ENCODE assay signal across 8 cellular contexts in the genomic region with DNA sequence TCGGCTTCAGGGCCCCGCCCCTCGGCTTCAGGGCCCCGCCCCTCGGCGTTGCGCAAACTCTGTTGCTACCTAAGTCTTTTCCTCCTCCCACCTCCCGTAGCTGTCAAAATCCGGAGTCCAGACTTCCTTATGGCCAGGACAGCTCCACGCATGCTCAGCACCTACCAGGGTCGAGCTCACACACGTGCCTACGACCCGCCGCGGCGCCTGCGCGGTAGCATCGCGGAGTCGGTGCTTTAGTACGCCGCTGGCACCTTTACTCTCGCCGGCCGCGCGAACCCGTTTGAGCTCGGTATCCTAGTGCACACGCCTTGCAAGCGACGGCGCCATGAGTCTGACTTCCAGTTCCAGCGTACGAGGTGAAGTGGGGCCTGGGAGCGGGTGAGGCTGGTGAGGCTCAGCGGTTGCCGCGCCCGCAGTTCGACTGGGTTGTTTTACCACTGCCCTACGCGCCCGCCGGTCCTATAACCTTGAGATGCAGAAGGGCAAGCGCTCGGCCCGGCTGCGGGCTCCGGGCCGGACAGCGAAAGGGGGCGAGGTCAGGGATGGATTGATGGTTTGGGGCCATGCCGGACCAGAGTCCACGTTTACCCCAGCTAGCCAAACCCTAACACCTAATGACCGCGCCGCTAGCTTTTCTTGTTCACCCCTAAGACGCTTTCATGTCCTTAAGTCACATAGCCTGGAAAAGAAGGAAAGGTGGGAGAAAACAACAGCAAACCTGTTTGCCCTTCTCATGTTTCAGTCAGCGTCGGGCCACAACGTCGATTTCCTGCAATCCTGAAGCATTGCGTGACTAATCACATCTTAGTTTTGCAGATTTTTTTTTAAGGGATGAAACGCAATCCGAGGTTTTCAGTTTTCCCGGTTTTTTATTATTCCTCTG. TPM values are rescaled to one million over a fixed set of nuclear protein-coding genes. Genes with fewer than 3 reads are reported as not detected.
A peak's percentile ranks its signal among the peaks of the same experiment; 100 is the strongest.
DNase-seq lines count a peak whose midpoint lies in the region; ATAC-seq and TF ChIP-seq lines count a peak whose summit lies in the region.

TSS of gene CISD1 (plus strand) at position 217 of the 886 bp plus-strand sequence. CDS start at position 329, 112 bp downstream.

- TF ChIP-seq POLR2A in GM15510 (IDR thresholded peaks at IDR 0.05; ENCODE audit: borderline replicate concordance, extremely low read depth, insufficient read length) = peak; percentile 89
- TF ChIP-seq POLR2A in prostate gland (IDR thresholded peaks at IDR 0.05) = peak; percentile 76

- H3K27me3 Mint-ChIP-seq in T-helper 17 cell = no peaks in the 10 kb centered on the region

- H3K27me3 ChIP-seq in left ventricle myocardium inferior (ENCODE audit: low read depth) (no peaks in the 10 kb centered on the region), prostate gland (replicated peaks; ENCODE audit: insufficient read depth) (no peaks in the 10 kb centered on the region)

- peak within 1 kb of the TSS; percentile 95 for H3K27ac Mint-ChIP-seq in T-helper 17 cell

- peak; percentile 95 for DNase-seq in NCI-H1694 treated with DMSO at 0.1 percent for 48 hours (lab: John Stamatoyannopoulos, UW)
- DNase-seq in T-helper 17 cell = peak; percentile 85 to 91 (median 91)
- DNase-seq in amygdala (lab: John Stamatoyannopoulos, UW) = peak; percentile 48 to 96 (median 90)
- DNase-seq in left ventricle myocardium inferior = peak; percentile 96
- DNase-seq in prostate gland (ENCODE audit: low spot score) = peak; percentile 98

- WGBS in prostate gland = under 1% methylated on average over 68 of the region's 69 CpGs
- WGBS in urinary bladder = under 1% methylated on average over 69 of the region's 69 CpGs

- ATAC-seq in HG02885 (IDR thresholded peaks at IDR 0.05; ENCODE audit: poor library complexity, unreplicated experiment) (peak; percentile 61), T-helper 17 cell (peak; percentile 71)

- peak within 1 kb of the TSS; percentile 98 for H3K4me3 Mint-ChIP-seq in T-helper 17 cell

- no peaks in the 10 kb centered on the region for H3K9me3 ChIP-seq in T-helper 17 cell (ENCODE audit: control insufficient read depth, low read length, poor library complexity, severe bottlenecking)
- no peaks in the 10 kb centered on the region for H3K9me3 ChIP-seq in left ventricle myocardium inferior (replicated peaks)
- no peaks in the 10 kb centered on the region for H3K9me3 ChIP-seq in prostate gland

- H3K4me1 ChIP-seq in left ventricle myocardium inferior = peaks cover 73% of the 10 kb centered on the region
- no peaks in the 10 kb centered on the region for H3K4me1 ChIP-seq in prostate gland (replicated peaks)
- peaks cover 1% of the 10 kb centered on the region for H3K4me1 ChIP-seq in urinary bladder (ENCODE audit: insufficient read depth)

- H3K36me3 Mint-ChIP-seq in T-helper 17 cell (ENCODE audit: low read depth) = peaks cover 3% of the 10 kb centered on the region

- H3K36me3 ChIP-seq in left ventricle myocardium inferior (no peaks in the 10 kb centered on the region), prostate gland (no peaks in the 10 kb centered on the region), urinary bladder (ENCODE audit: insufficient read depth) (no peaks in the 10 kb centered on the region)

- H3K27ac ChIP-seq in left ventricle myocardium inferior (replicated peaks) (peak within 1 kb of the TSS; percentile 93), prostate gland (peak within 1 kb of the TSS; percentile 91 to 96), urinary bladder (ENCODE audit: low read depth) (peak within 1 kb of the TSS; percentile 97)

- H3K4me3 ChIP-seq in left ventricle myocardium inferior (peak within 1 kb of the TSS; percentile 87), prostate gland (peak within 1 kb of the TSS; percentile 75 to 91), urinary bladder (ENCODE audit: low read depth, low read length) (peak within 1 kb of the TSS; percentile 80)

- TF ChIP-seq CTCF in left ventricle myocardium inferior (IDR thresholded peaks at IDR 0.05; ENCODE audit: borderline replicate concordance) (no peak), prostate gland (IDR thresholded peaks at IDR 0.05) (no peak)

- peaks cover 26% of the 10 kb centered on the region for H3K4me1 Mint-ChIP-seq in T-helper 17 cell

- intact Hi-C loops in left ventricle myocardium inferior (cut with micrococcal nuclease) = no loop called here
- intact Hi-C loops in prostate gland (cut with DNase I) = no loop called here

RNA-seq across cellular contexts. Expression of gene CISD1, which starts in this region (rescaled TPM):
- total RNA-seq in T-helper 17 cell = 1 to 10 TPM; 6.6 to 7.5 TPM
- 173 TPM for total RNA-seq in left ventricle myocardium inferior
- total RNA-seq in prostate gland = 10 to 100 TPM; 10.3 to 16.9 TPM
- total RNA-seq in urinary bladder = 22.9 TPM
- 44.3 TPM for polyA plus RNA-seq in urinary bladder

Comparison
In these comparisons a context has a peak if more than half of its experiments do, and no peak if none do; other contexts are left out.
1. Peak in every context shown above with its lines: DNase-seq, ATAC-seq, H3K4me3 ChIP-seq and H3K27ac ChIP-seq.